8 cellular contexts compared by ENCODE assay signal in genomic region chrX:18424482-18425198, GRCh38. TPM values are rescaled to one million over a fixed set of nuclear protein-coding genes. Genes with fewer than 3 reads are reported as not detected.
DNase-seq lines count a peak whose midpoint lies in the region; ATAC-seq and TF ChIP-seq lines count a peak whose summit lies in the region.

No MANE protein-coding gene starts in this region.

- TF ChIP-seq EP300 in suprapubic skin (IDR thresholded peaks at IDR 0.05): no peak

- H3K27ac Mint-ChIP-seq in activated CD4-positive, alpha-beta T cell treated with anti-CD3 and anti-CD28 coated beads, Interleukin-2, amount 10 ng/mL, durations not matched to agents 24 days and 14 days: no peak overlapping the region
- peak overlapping the region; percentile 89 to 93 for H3K27ac Mint-ChIP-seq in effector memory CD8-positive, alpha-beta T cell

- H2BK12ac ChIP-seq in mesenchymal stem cell (ENCODE audit: low read length in 2 of 2): no peak overlapping the region

- POLR2A ChIA-PET in BJ (lab: Charles Lee): no interaction called here

- DNase-seq in BJ (ENCODE audit: low read depth) (no peak), GM20000 (ENCODE audit: low spot score) (peak; percentile 26), NCI-H1105 (lab: John Stamatoyannopoulos, UW) (peak; percentile 42), mesenchymal stem cell (peak; percentile 63), suprapubic skin (ENCODE audit: low spot score in 2 of 2) (no peak), HPDE6-E6E7 (ENCODE audit: extremely low spot score) (no peak)
- peak; percentile 63 for DNase-seq in activated CD4-positive, alpha-beta T cell treated with anti-CD3 and anti-CD28 coated beads, Interleukin-2, amount 10 ng/mL, durations not matched to agents 24 days and 14 days
- peak; percentile 1 to 11 (median 3) for DNase-seq in effector memory CD8-positive, alpha-beta T cell

- peaks cover 9% of the 10 kb centered on the region for H3K4me1 Mint-ChIP-seq in activated CD4-positive, alpha-beta T cell treated with anti-CD3 and anti-CD28 coated beads, Interleukin-2, amount 10 ng/mL, durations not matched to agents 24 days and 14 days
- H3K4me1 Mint-ChIP-seq in effector memory CD8-positive, alpha-beta T cell (ENCODE audit: low read depth in 2 of 2): peaks cover 3% of the 10 kb centered on the region in 2 donors

- no peak overlapping the region for H4K91ac ChIP-seq in mesenchymal stem cell (ENCODE audit: low read length)

- no peak overlapping the region for H2BK120ac ChIP-seq in mesenchymal stem cell (ENCODE audit: low read depth, low read length)

- CTCF ChIA-PET in BJ (lab: Yijun Ruan, JAX): no interaction called here

- H2BK15ac ChIP-seq in mesenchymal stem cell (ENCODE audit: low read depth, poor library complexity, severe bottlenecking): no peak overlapping the region

- no peaks in the 10 kb centered on the region for H3K79me1 ChIP-seq in mesenchymal stem cell (replicated peaks; ENCODE audit: low read length, poor library complexity, severe bottlenecking)

- H2BK5ac ChIP-seq in mesenchymal stem cell (ENCODE audit: low read depth, low read length, poor library complexity, severe bottlenecking): no peak overlapping the region

- TF ChIP-seq CTCF in BJ (IDR thresholded peaks at IDR 0.05; ENCODE audit: insufficient read depth, low read depth, low read length) (no peak), GM20000 (IDR thresholded peaks at IDR 0.05; ENCODE audit: extremely low read depth, missing control alignments) (no peak), suprapubic skin (IDR thresholded peaks at IDR 0.05) (no peak)

- H3K9me3 ChIP-seq in mesenchymal stem cell (ENCODE audit: control insufficient read depth, low read length) (no peaks in the 10 kb centered on the region), suprapubic skin (no peaks in the 10 kb centered on the region)

- peak overlapping the region in 1 of 2 experiments; percentile 61 for H3K18ac ChIP-seq in mesenchymal stem cell (ENCODE audit: low read depth in 1 of 2, low read length in 2 of 2)

- H3K4me2 ChIP-seq in mesenchymal stem cell (ENCODE audit: low read length, poor library complexity, severe bottlenecking): peak overlapping the region; percentile 82

- H3K4me3 ChIP-seq in BJ (ENCODE audit: low read depth, low read length) (peak overlapping the region; percentile 63), mesenchymal stem cell (ENCODE audit: insufficient read depth in 1 of 2, low read depth in 1 of 2, low read length in 2 of 2) (peak overlapping the region; percentile 67 to 85), suprapubic skin (peak overlapping the region; percentile 77)

- TF ChIP-seq POLR2A in suprapubic skin (IDR thresholded peaks at IDR 0.05): no peak

- no peaks in the 10 kb centered on the region for H3K9me3 Mint-ChIP-seq in activated CD4-positive, alpha-beta T cell treated with anti-CD3 and anti-CD28 coated beads, Interleukin-2, amount 10 ng/mL, durations not matched to agents 24 days and 14 days
- no peaks in the 10 kb centered on the region for H3K9me3 Mint-ChIP-seq in effector memory CD8-positive, alpha-beta T cell

- peaks cover 1% of the 10 kb centered on the region for H3K4me1 ChIP-seq in mesenchymal stem cell (ENCODE audit: control insufficient read depth, insufficient read depth, low read depth, low read length)
- H3K4me1 ChIP-seq in suprapubic skin: no peaks in the 10 kb centered on the region

- H3K23ac ChIP-seq in mesenchymal stem cell (ENCODE audit: low read length in 2 of 2): no peak overlapping the region

- H3K14ac ChIP-seq in mesenchymal stem cell (ENCODE audit: low read length in 2 of 2): peak overlapping the region in 1 of 2 experiments; percentile 41

- no peaks in the 10 kb centered on the region for H3K36me3 Mint-ChIP-seq in activated CD4-positive, alpha-beta T cell treated with anti-CD3 and anti-CD28 coated beads, Interleukin-2, amount 10 ng/mL, durations not matched to agents 24 days and 14 days (ENCODE audit: low read depth)
- H3K36me3 Mint-ChIP-seq in effector memory CD8-positive, alpha-beta T cell (ENCODE audit: insufficient read depth): peaks cover 6% of the 10 kb centered on the region

- WGBS in mesenchymal stem cell: 3% methylated on average over 16 of the region's 28 CpGs
- WGBS in suprapubic skin: 29% methylated on average over 28 of the region's 28 CpGs

- H3K36me3 ChIP-seq in BJ (ENCODE audit: control insufficient read depth, insufficient read depth, low read length) (no peaks in the 10 kb centered on the region), mesenchymal stem cell (ENCODE audit: control insufficient read depth in 1 of 2, insufficient read depth in 2 of 2, low read depth in 1 of 2, low read length in 2 of 2) (no peaks in the 10 kb centered on the region), suprapubic skin (no peaks in the 10 kb centered on the region)

- H3K27ac ChIP-seq in mesenchymal stem cell (ENCODE audit: low read length, poor library complexity, severe bottlenecking): peak overlapping the region; percentile 73
- H3K27ac ChIP-seq in suprapubic skin: peak overlapping the region; percentile 29

- H3K27me3 ChIP-seq in BJ (ENCODE audit: control insufficient read depth, insufficient read depth, low read length) (no peaks in the 10 kb centered on the region), mesenchymal stem cell (ENCODE audit: control insufficient read depth in 1 of 2, insufficient read depth in 1 of 2, low read length in 2 of 2) (peaks cover 0 to 2% of the 10 kb centered on the region in 2 experiments), suprapubic skin (no peaks in the 10 kb centered on the region)

- no peak overlapping the region for H2AK5ac ChIP-seq in mesenchymal stem cell (ENCODE audit: low read length, severe bottlenecking)

- H3K9ac ChIP-seq in mesenchymal stem cell (ENCODE audit: low read length): peak overlapping the region; percentile 64

- intact Hi-C loops in activated CD4-positive, alpha-beta T cell treated with anti-CD3 and anti-CD28 coated beads, Interleukin-2, amount 10 ng/mL, durations not matched to agents 24 days and 14 days (cut with micrococcal nuclease): loop anchor here (1.0 to 2.0 kb wide), 2 partner anchors 250 to 560 kb away; partner anchors contain the start of gene PHKA2

- no peak overlapping the region for H3K4ac ChIP-seq in mesenchymal stem cell (ENCODE audit: low read depth in 1 of 2, low read length in 2 of 2)

- H3K27me3 Mint-ChIP-seq in activated CD4-positive, alpha-beta T cell treated with anti-CD3 and anti-CD28 coated beads, Interleukin-2, amount 10 ng/mL, durations not matched to agents 24 days and 14 days: peaks cover 21% of the 10 kb centered on the region
- no peaks in the 10 kb centered on the region for H3K27me3 Mint-ChIP-seq in effector memory CD8-positive, alpha-beta T cell

- peak overlapping the region; percentile 54 for H2AFZ ChIP-seq in mesenchymal stem cell (ENCODE audit: low read depth, low read length)

- peak; percentile 11 for ATAC-seq in effector memory CD8-positive, alpha-beta T cell (replicated peaks)

- peak overlapping the region; percentile 89 for H3K4me3 Mint-ChIP-seq in activated CD4-positive, alpha-beta T cell treated with anti-CD3 and anti-CD28 coated beads, Interleukin-2, amount 10 ng/mL, durations not matched to agents 24 days and 14 days
- H3K4me3 Mint-ChIP-seq in effector memory CD8-positive, alpha-beta T cell: peak overlapping the region; percentile 90 to 95

- no peak overlapping the region for H4K8ac ChIP-seq in mesenchymal stem cell (ENCODE audit: low read length)

RNA-seq across cellular contexts. Expression of gene CDKL5, which starts 0.8 kb away (rescaled TPM):
- 5.1 and 6.1 TPM in 2 replicates for polyA plus RNA-seq in BJ (2011; rRNA removed)
- 5.9 and 7.8 TPM in 2 replicates for polyA minus RNA-seq in BJ (2011; rRNA and poly(A)+ RNA removed)
- total RNA-seq in activated CD4-positive, alpha-beta T cell treated with anti-CD3 and anti-CD28 coated beads, Interleukin-2, amount 10 ng/mL, durations not matched to agents 24 days and 14 days: 0.23 and 0.43 TPM in 2 replicates
- 2.9 TPM for polyA plus RNA-seq in mesenchymal stem cell (2013, experiment 1 of 2)
- polyA plus RNA-seq in mesenchymal stem cell (2013, experiment 2 of 2): 3.0 TPM
- total RNA-seq in suprapubic skin: 10 to 100 TPM in 1 of 4 donors, 1 to 10 TPM in 3; 5.1 to 11.8 (median 7.4) TPM

Comparison
In these comparisons a context has a peak if more than half of its experiments do, and no peak if none do; other contexts are left out.
1. DNase-seq: peak in GM20000 (single experiment), NCI-H1105 (single experiment), activated CD4-positive, alpha-beta T cell treated with anti-CD3 and anti-CD28 coated beads, Interleukin-2, amount 10 ng/mL, durations not matched to agents 24 days and 14 days (single experiment), effector memory CD8-positive, alpha-beta T cell (3 of 3) and mesenchymal stem cell (single experiment); none in BJ (single experiment), suprapubic skin (0 of 2) and HPDE6-E6E7 (single experiment).
2. Peak in every context shown above with its lines, with median percentiles within 50 percentile points of each other: H3K4me3 ChIP-seq.